In the genomic region with DNA sequence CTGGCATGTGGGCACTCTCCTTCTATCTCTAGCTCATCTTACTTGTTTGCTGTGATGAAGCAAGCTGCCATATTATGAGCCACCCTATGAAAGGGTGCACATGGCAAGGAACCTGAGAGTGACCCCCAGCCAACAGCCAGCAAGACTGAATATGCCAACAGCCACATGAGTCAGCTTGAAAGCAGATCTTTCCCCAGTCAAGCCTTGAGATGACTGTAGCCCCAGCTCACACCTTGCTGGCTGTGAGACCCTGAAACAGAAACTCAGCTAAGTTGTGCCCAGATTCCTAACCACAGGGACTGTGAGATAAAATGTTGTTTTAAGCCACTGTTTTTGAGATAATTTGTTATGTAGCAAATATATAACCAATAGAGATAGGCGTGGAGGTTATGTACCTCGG, we compare ENCODE assay signal across 9 cellular contexts. TPM values are rescaled to one million over a fixed set of nuclear protein-coding genes. Genes with fewer than 3 reads are reported as not detected.
A peak's percentile ranks its signal among the peaks of the same experiment; 100 is the strongest.
DNase-seq lines count a peak whose midpoint lies in the region; ATAC-seq, FAIRE-seq and TF ChIP-seq lines count a peak whose summit lies in the region.
"Had no signal": no experiment of that assay in that cellular context is flagged by ENCODE, and none has a peak within 500 bp of the region (broad histone marks: within the 10 kb centered on the region; RNA-seq: fewer than 3 reads in every experiment).

No MANE protein-coding gene starts in this region.

- no peaks in the 10 kb centered on the region for H3K36me3 Mint-ChIP-seq in glutamatergic neuron (ENCODE audit: unreplicated experiment)
- H3K36me3 Mint-ChIP-seq in CD4-positive, alpha-beta memory T cell, result peaks cover 10 to 24% of the 10 kb centered on the region in 2 donors

- no peaks in the 10 kb centered on the region for H3K4me1 Mint-ChIP-seq in glutamatergic neuron (ENCODE audit: low read depth, unreplicated experiment)
- peaks cover 0 to 2% (median 0%) of the 10 kb centered on the region in 4 donors for H3K4me1 Mint-ChIP-seq in CD4-positive, alpha-beta memory T cell

- no peaks in the 10 kb centered on the region for H3K27me3 Mint-ChIP-seq in glutamatergic neuron (ENCODE audit: unreplicated experiment)
- H3K27me3 Mint-ChIP-seq in CD4-positive, alpha-beta memory T cell, result no peaks in the 10 kb centered on the region

- H3K27ac ChIP-seq in CD4-positive, alpha-beta memory T cell (ENCODE audit: low read depth, low read length), result no peak overlapping the region

- H3K4me3 ChIP-seq in CD4-positive, alpha-beta memory T cell (ENCODE audit: low read length in 2 of 2), result no peak overlapping the region

- intact Hi-C loops in CD4-positive, alpha-beta memory T cell (cut with micrococcal nuclease), result no loop called here

- no peak for TF ChIP-seq CTCF in GM13977 (IDR thresholded peaks at IDR 0.05; ENCODE audit: extremely low read depth, insufficient read depth, missing control alignments)
- TF ChIP-seq CTCF in glutamatergic neuron (IDR thresholded peaks at IDR 0.05; ENCODE audit: partially characterized antibody, unreplicated experiment), result no peak

- peak; percentile 70 for FAIRE-seq in GM18507 (lab: Jason Lieb, UNC)
- FAIRE-seq: kidney had no signal

- no peaks in the 10 kb centered on the region for H3K36me3 ChIP-seq in CD4-positive, alpha-beta memory T cell (ENCODE audit: insufficient read depth, low read length)

- H3K27me3 ChIP-seq in CD4-positive, alpha-beta memory T cell (ENCODE audit: insufficient read depth, low read length), result no peaks in the 10 kb centered on the region

- H3K9me3 ChIP-seq in CD4-positive, alpha-beta memory T cell (ENCODE audit: control insufficient read depth in 1 of 2, low read length in 2 of 2), result no peaks in the 10 kb centered on the region

- no peaks in the 10 kb centered on the region for H3K4me1 ChIP-seq in CD4-positive, alpha-beta memory T cell (ENCODE audit: insufficient read depth, low read length)

- CTCF ChIA-PET in CD4-positive, alpha-beta memory T cell (lab: Charles Lee; ENCODE audit: partially characterized antibody), result interaction anchor here (1.2 kb wide), 1 partner anchor 15 kb away, joined by 3 read pairs; no protein-coding TSS in a partner anchor

- no peak for DNase-seq in GM18507 (ENCODE audit: extremely low spot score, insufficient read length, low read depth)
- peak; percentile 22 for DNase-seq in iris pigment epithelial cell (ENCODE audit: low read depth)
- no peak for DNase-seq in GM13977 (ENCODE audit: low spot score)
- DNase-seq in A172 (ENCODE audit: low spot score), result no peak
- DNase-seq in glutamatergic neuron, result no peak
- DNase-seq in CD4-positive, alpha-beta memory T cell, result no peak
- DNase-seq: kidney had no signal

- no peak overlapping the region for H3K4me3 Mint-ChIP-seq in glutamatergic neuron (ENCODE audit: unreplicated experiment)
- no peak overlapping the region for H3K4me3 Mint-ChIP-seq in CD4-positive, alpha-beta memory T cell

- peaks cover 1% of the 10 kb centered on the region for H3K9me3 Mint-ChIP-seq in glutamatergic neuron (ENCODE audit: unreplicated experiment)
- peaks cover 0 to 1% (median 0%) of the 10 kb centered on the region in 8 donors for H3K9me3 Mint-ChIP-seq in CD4-positive, alpha-beta memory T cell

- no peak overlapping the region for H3K27ac Mint-ChIP-seq in glutamatergic neuron (ENCODE audit: unreplicated experiment)
- H3K27ac Mint-ChIP-seq in CD4-positive, alpha-beta memory T cell, result peak overlapping the region in 1 of 7 donors; percentile 7

- POLR2A ChIA-PET in CD4-positive, alpha-beta memory T cell (lab: Charles Lee; ENCODE audit: partially characterized antibody), result no interaction called here

- ATAC-seq in GM21423 (IDR thresholded peaks at IDR 0.05; ENCODE audit: unreplicated experiment) (peak; percentile 79), HG03565 (IDR thresholded peaks at IDR 0.05; ENCODE audit: unreplicated experiment) (peak; percentile 64)

- in situ Hi-C loops in GM13977 (cut with MboI; ENCODE audit: low pct_unique_long_range_greater_than_20kb, low sequenced_read_pairs, unreplicated experiment), result no loop called here

RNA-seq across cellular contexts. Expression of a gene that starts 36.2 kb away (rescaled TPM):
- 41.9 and 58.7 TPM in 2 replicates for total RNA-seq in A172 (2014; rRNA removed; shearing (Covaris generic))
- total RNA-seq in glutamatergic neuron (ENCODE audit: unreplicated experiment), result 124 TPM
- total RNA-seq in CD4-positive, alpha-beta memory T cell, result 100 to 1,000 TPM; 120 to 127 TPM
- polyA plus RNA-seq in CD4-positive, alpha-beta memory T cell, result 10 to 100 TPM in 1 of 2 donors, 1 to 10 TPM in 1; 8.0 to 26.2 TPM
